In genomic region chr7:35424869-35425495, GRCh38 we compare ENCODE assay signal across 9 cellular contexts.
A peak's percentile ranks its signal among the peaks of the same experiment; 100 is the strongest.
DNase-seq lines count a peak whose midpoint lies in the region; ATAC-seq and TF ChIP-seq lines count a peak whose summit lies in the region.
"Had no signal": no experiment of that assay in that cellular context is flagged by ENCODE, and none has a peak within 500 bp of the region (broad histone marks: within the 10 kb centered on the region; RNA-seq: fewer than 3 reads in every experiment).

No MANE protein-coding gene starts in this region.

- H3K9me3 Mint-ChIP-seq in effector memory CD8-positive, alpha-beta T cell = no peaks in the 10 kb centered on the region

- H3K4me3 ChIP-seq in mucosa of descending colon = no peak overlapping the region
- H3K4me3 ChIP-seq: BLaER1 treated with 17β-estradiol and CSF1 and Interleukin-3, amounts not matched to agents 10 nM and 100 nM had no signal

- TF ChIP-seq CTCF in mucosa of descending colon (IDR thresholded peaks at IDR 0.05) = peak; percentile 50

- intact Hi-C loops in mucosa of descending colon (cut with DNase I, micrococcal nuclease) = loop anchor here in 1 of 2 donors (10.0 kb wide), 1 partner anchor 200 kb away; no protein-coding TSS in a partner anchor

- no peak overlapping the region for H3K4me3 Mint-ChIP-seq in effector memory CD8-positive, alpha-beta T cell

- no peaks in the 10 kb centered on the region for H3K36me3 ChIP-seq in mucosa of descending colon (ENCODE audit: low read depth)
- H3K36me3 ChIP-seq: BLaER1 treated with 17β-estradiol and CSF1 and Interleukin-3, amounts not matched to agents 10 nM and 100 nM had no signal

- no peak overlapping the region for H3K27ac Mint-ChIP-seq in effector memory CD8-positive, alpha-beta T cell

- DNase-seq in NCI-H2029 (lab: John Stamatoyannopoulos, UW) (peak; percentile 7), NCI-H2029 treated with DMSO at 0.1 percent for 48 hours (lab: John Stamatoyannopoulos, UW) (no peak), NCI-H2171 treated with DMSO at 0.1 percent for 48 hours (lab: John Stamatoyannopoulos, UW) (peak; percentile 55), mucosa of descending colon (peak in 2 of 3 donors; percentile 69), superior temporal gyrus (ENCODE audit: extremely low spot score) (peak; percentile 15)
- DNase-seq in activated CD4-positive, alpha-beta T cell treated with anti-CD3 and anti-CD28 coated beads, Interleukin-2, amount 50 U/mL, for 1 hour = peak; percentile 54
- DNase-seq in effector memory CD8-positive, alpha-beta T cell = peak; percentile 36 to 56 (median 39)

- H3K9me3 ChIP-seq in mucosa of descending colon = no peaks in the 10 kb centered on the region

- peaks cover 0 to 7% of the 10 kb centered on the region in 2 donors for H3K4me1 Mint-ChIP-seq in effector memory CD8-positive, alpha-beta T cell (ENCODE audit: low read depth in 2 of 2)

- H3K4me1 ChIP-seq in mucosa of descending colon (ENCODE audit: low read depth) = no peaks in the 10 kb centered on the region
- H3K4me1 ChIP-seq: BLaER1 treated with 17β-estradiol and CSF1 and Interleukin-3, amounts not matched to agents 10 nM and 100 nM had no signal

- no peaks in the 10 kb centered on the region for H3K36me3 Mint-ChIP-seq in effector memory CD8-positive, alpha-beta T cell (ENCODE audit: insufficient read depth)

- peaks cover 42 to 43% of the 10 kb centered on the region in 2 donors for H3K27me3 Mint-ChIP-seq in effector memory CD8-positive, alpha-beta T cell

- ATAC-seq in HG02870 (IDR thresholded peaks at IDR 0.05; ENCODE audit: unreplicated experiment) (peak; percentile 76), mucosa of descending colon (peak; percentile 82)
- ATAC-seq in effector memory CD8-positive, alpha-beta T cell (replicated peaks) = peak; percentile 92
